In the genomic region with DNA sequence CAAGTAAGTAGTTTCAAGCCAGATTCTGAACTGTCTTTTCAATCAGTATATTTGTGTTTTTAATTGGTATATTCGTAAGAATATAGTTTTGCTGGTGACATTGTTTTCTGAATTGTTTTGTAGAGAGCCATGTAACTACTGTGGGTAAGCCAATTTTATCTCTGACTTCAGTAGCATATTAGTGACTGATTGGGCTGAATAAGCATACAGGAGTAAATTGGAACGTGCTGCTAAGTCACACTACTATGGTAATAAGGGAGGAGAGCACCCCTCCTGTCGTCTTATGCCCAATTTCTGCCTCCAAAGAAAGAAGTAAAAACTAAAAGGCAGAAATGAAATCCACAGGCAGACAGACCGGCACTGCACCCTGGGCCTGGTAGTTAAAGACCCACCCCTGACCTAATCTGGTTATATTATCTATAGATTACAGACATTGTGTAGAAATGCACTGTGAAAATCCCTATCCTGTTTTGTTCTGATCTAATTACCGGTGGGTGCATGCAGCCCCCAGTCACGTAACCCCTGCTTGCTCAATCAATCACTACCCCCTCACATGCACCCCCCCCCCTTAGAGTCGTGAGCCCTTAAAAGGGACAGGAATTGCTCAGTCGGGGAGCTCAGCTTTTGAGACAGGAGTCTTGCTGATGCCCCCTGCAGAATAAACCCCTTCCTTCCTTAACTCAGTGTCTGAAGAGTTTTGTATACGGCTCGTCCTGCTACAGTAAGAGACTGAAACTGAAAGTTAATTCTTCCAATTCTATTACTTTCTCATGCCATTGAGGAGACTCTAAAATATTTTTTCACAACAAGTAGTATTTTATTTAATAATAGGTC, we compare ENCODE assay signal across 10 cellular contexts.
DNase-seq lines count a peak whose midpoint lies in the region; ATAC-seq, FAIRE-seq and TF ChIP-seq lines count a peak whose summit lies in the region.
"Had no signal": no experiment of that assay in that cellular context is flagged by ENCODE, and none has a peak within 500 bp of the region (broad histone marks: within the 10 kb centered on the region; RNA-seq: fewer than 3 reads in every experiment).

No MANE protein-coding gene starts in this region.

- TF ChIP-seq RAD21 in GM12878 (IDR thresholded peaks at IDR 0.05; ENCODE audit: insufficient read depth, low read depth, low read length), result no peak

- H3K36me3 Mint-ChIP-seq in T-helper 1 cell treated with Interleukin-12 subunit alpha and Interleukin-12 subunit beta and Interleukin-4 antibody, amounts not matched to agents 30 μg/mL and 1 μg/mL, for 36 hours (ENCODE audit: low read depth), result no peaks in the 10 kb centered on the region

- H3K9ac ChIP-seq in GM12878 (ENCODE audit: control insufficient read depth, insufficient read depth, low read length), result no peak overlapping the region
- H3K9ac ChIP-seq in subcutaneous abdominal adipose tissue (ENCODE audit: low read length in 5 of 5), result no peak overlapping the region

- SMC1A ChIA-PET in GM12878 (lab: Charles Lee; ENCODE audit: uncharacterized antibody, unreplicated experiment), result no interaction called here

- H3K4me1 ChIP-seq in GM12878 (ENCODE audit: control insufficient read depth, insufficient read depth, low read length) (no peaks in the 10 kb centered on the region), subcutaneous abdominal adipose tissue (ENCODE audit: control insufficient read depth in 5 of 5, insufficient read depth in 5 of 5, low read length in 5 of 5) (no peaks in the 10 kb centered on the region)

- no peak for FAIRE-seq in GM12878 (lab: Jason Lieb, UNC)

- no peaks in the 10 kb centered on the region for H3K27me3 Mint-ChIP-seq in T-helper 1 cell treated with Interleukin-12 subunit alpha and Interleukin-12 subunit beta and Interleukin-4 antibody, amounts not matched to agents 30 μg/mL and 1 μg/mL, for 36 hours (ENCODE audit: low read depth)
- H3K27me3 Mint-ChIP-seq: stimulated activated naive CD8-positive, alpha-beta T cell treated with anti-CD3 and anti-CD28 coated beads, Interleukin-15, amount 100 ng/mL, for 72 hours had no signal

- H3K27ac Mint-ChIP-seq in T-helper 1 cell treated with Interleukin-12 subunit alpha and Interleukin-12 subunit beta and Interleukin-4 antibody, amounts not matched to agents 30 μg/mL and 1 μg/mL, for 36 hours, result no peak overlapping the region
- H3K27ac Mint-ChIP-seq: stimulated activated naive CD8-positive, alpha-beta T cell treated with anti-CD3 and anti-CD28 coated beads, Interleukin-15, amount 100 ng/mL, for 72 hours had no signal

- in situ Hi-C loops in GM12878 (cut with MboI), result no loop called here

- H3K9me3 Mint-ChIP-seq in T-helper 1 cell treated with Interleukin-12 subunit alpha and Interleukin-12 subunit beta and Interleukin-4 antibody, amounts not matched to agents 30 μg/mL and 1 μg/mL, for 36 hours, result no peaks in the 10 kb centered on the region
- H3K9me3 Mint-ChIP-seq: stimulated activated naive CD8-positive, alpha-beta T cell treated with anti-CD3 and anti-CD28 coated beads, Interleukin-15, amount 100 ng/mL, for 72 hours had no signal

- DNase-seq in T-helper 1 cell (no peak), KG1 (lab: John Stamatoyannopoulos, UW) (peak; percentile 73), GM12878 (ENCODE audit: low read depth, low spot score) (no peak)
- DNase-seq in stimulated activated CD4-positive, alpha-beta T cell treated with anti-CD3 and anti-CD28 coated beads, Interleukin-4, amount 100 ng/mL, for 24 hours, result no peak
- no peak for DNase-seq in activated naive CD4-positive, alpha-beta T cell treated with anti-CD3 and anti-CD28 coated beads, Interleukin-2, amount 50 U/mL, for 16 hours
- DNase-seq: stimulated activated naive CD8-positive, alpha-beta T cell treated with anti-CD3 and anti-CD28 coated beads, Interleukin-15, amount 100 ng/mL, for 72 hours had no signal

- TF ChIP-seq POLR2A in GM12878 (IDR thresholded peaks at IDR 0.05; ENCODE audit: low read depth, low read length), result no peak

- H3K4me2 ChIP-seq in GM12878 (ENCODE audit: control insufficient read depth, insufficient read depth), result no peak overlapping the region

- H2AFZ ChIP-seq in GM12878 (ENCODE audit: control insufficient read depth, low read depth, low read length), result no peak overlapping the region

- no peaks in the 10 kb centered on the region for H3K36me3 ChIP-seq in GM12878 (ENCODE audit: control insufficient read depth in 2 of 2, insufficient read depth in 2 of 2, low read length in 1 of 2)
- H3K36me3 ChIP-seq in subcutaneous abdominal adipose tissue (ENCODE audit: control insufficient read depth in 5 of 5, insufficient read depth in 5 of 5, low read length in 5 of 5), result no peaks in the 10 kb centered on the region

- BruUV-seq in GM12878 (replicated peaks; lab: Mats Ljungman, UMichigan), result no TSS peak

- peak overlapping the region; percentile 25 for H3K4me3 Mint-ChIP-seq in T-helper 1 cell treated with Interleukin-12 subunit alpha and Interleukin-12 subunit beta and Interleukin-4 antibody, amounts not matched to agents 30 μg/mL and 1 μg/mL, for 36 hours
- H3K4me3 Mint-ChIP-seq: stimulated activated naive CD8-positive, alpha-beta T cell treated with anti-CD3 and anti-CD28 coated beads, Interleukin-15, amount 100 ng/mL, for 72 hours had no signal

- H3K4me1 Mint-ChIP-seq in T-helper 1 cell treated with Interleukin-12 subunit alpha and Interleukin-12 subunit beta and Interleukin-4 antibody, amounts not matched to agents 30 μg/mL and 1 μg/mL, for 36 hours (ENCODE audit: low read depth), result no peaks in the 10 kb centered on the region
- H3K4me1 Mint-ChIP-seq: stimulated activated naive CD8-positive, alpha-beta T cell treated with anti-CD3 and anti-CD28 coated beads, Interleukin-15, amount 100 ng/mL, for 72 hours had no signal

- POLR2A ChIA-PET in GM12878 (lab: Charles Lee), result no interaction called here

- H3K79me2 ChIP-seq in GM12878 (ENCODE audit: control insufficient read depth, insufficient read depth, low read length), result no peaks in the 10 kb centered on the region

- no peaks in the 10 kb centered on the region for H3K27me3 ChIP-seq in GM12878 (replicated peaks in 1 of 2; ENCODE audit: control insufficient read depth in 2 of 2, insufficient read depth in 2 of 2, low read length in 1 of 2)
- no peaks in the 10 kb centered on the region for H3K27me3 ChIP-seq in subcutaneous abdominal adipose tissue (ENCODE audit: control insufficient read depth in 5 of 5, insufficient read depth in 4 of 5, low read length in 5 of 5)

- H3K27ac ChIP-seq in GM12878 (ENCODE audit: control insufficient read depth, insufficient read depth) (no peak overlapping the region), subcutaneous abdominal adipose tissue (ENCODE audit: low read depth, low read length) (no peak overlapping the region)
- H3K27ac ChIP-seq: epithelial cell of prostate had no signal

- ATAC-seq in GM12878 (0 out of 3 replicates have a peak, but pooled peaks have one; percentile 31), HG03565 (IDR thresholded peaks at IDR 0.05; ENCODE audit: unreplicated experiment) (no peak)
- ATAC-seq: stimulated activated naive CD8-positive, alpha-beta T cell treated with anti-CD3 and anti-CD28 coated beads, Interleukin-15, amount 100 ng/mL, for 72 hours had no signal

- H3K9me3 ChIP-seq in GM12878 (replicated peaks; ENCODE audit: control insufficient read depth, insufficient read depth, low read length), result no peaks in the 10 kb centered on the region
- H3K9me3 ChIP-seq in subcutaneous abdominal adipose tissue (ENCODE audit: control insufficient read depth in 5 of 5, low read length in 5 of 5), result no peaks in the 10 kb centered on the region

- no peak for TF ChIP-seq EP300 in GM12878 (IDR thresholded peaks at IDR 0.05; ENCODE audit: borderline replicate concordance in 1 of 2, control insufficient read depth in 1 of 2, low read depth in 2 of 2, low read length in 2 of 2)

- TF ChIP-seq CTCF in GM12878 (IDR thresholded peaks at IDR 0.05 in 2 of 3, conservative IDR thresholded peaks at IDR 0.05 in 1 of 3; ENCODE audit: control insufficient read depth in 2 of 3, extremely low read depth in 1 of 3, insufficient read depth in 1 of 3, low read depth in 3 of 3, low read length in 3 of 3), result no peak

- RAD21 ChIA-PET in GM12878 (lab: Charles Lee; ENCODE audit: unreplicated experiment), result no interaction called here

- WGBS in GM12878 (ENCODE audit: insufficient coverage, insufficient replicate concordance, low lambda C conversion rate, missing lambda C conversion rate), result 27% methylated on average over 10 of the region's 10 CpGs

- no peak overlapping the region for H3K4me3 ChIP-seq in GM12878
- peak overlapping the region in 4 of 5 donors; percentile 35 to 50 (median 44) for H3K4me3 ChIP-seq in subcutaneous abdominal adipose tissue (ENCODE audit: low read depth in 1 of 5, low read length in 5 of 5)

- intact Hi-C loops in GM12878 (cut with micrococcal nuclease; ENCODE audit: unreplicated experiment), result no loop called here

- CTCF ChIA-PET in GM12878 (lab: Yijun Ruan, JAX), result no interaction called here

- H4K20me1 ChIP-seq in GM12878 (ENCODE audit: control insufficient read depth, insufficient read depth), result no peaks in the 10 kb centered on the region

TF ChIP-seq in GM12878, 131 proteins besides CTCF, POLR2A, EP300 and RAD21:
- TF ChIP-seq RCOR1 (conservative IDR thresholded peaks at IDR 0.05; ENCODE audit: low read depth, low read length), result no peak
